Comparison of ENCODE assay signal across 12 cellular contexts in the genomic region with DNA sequence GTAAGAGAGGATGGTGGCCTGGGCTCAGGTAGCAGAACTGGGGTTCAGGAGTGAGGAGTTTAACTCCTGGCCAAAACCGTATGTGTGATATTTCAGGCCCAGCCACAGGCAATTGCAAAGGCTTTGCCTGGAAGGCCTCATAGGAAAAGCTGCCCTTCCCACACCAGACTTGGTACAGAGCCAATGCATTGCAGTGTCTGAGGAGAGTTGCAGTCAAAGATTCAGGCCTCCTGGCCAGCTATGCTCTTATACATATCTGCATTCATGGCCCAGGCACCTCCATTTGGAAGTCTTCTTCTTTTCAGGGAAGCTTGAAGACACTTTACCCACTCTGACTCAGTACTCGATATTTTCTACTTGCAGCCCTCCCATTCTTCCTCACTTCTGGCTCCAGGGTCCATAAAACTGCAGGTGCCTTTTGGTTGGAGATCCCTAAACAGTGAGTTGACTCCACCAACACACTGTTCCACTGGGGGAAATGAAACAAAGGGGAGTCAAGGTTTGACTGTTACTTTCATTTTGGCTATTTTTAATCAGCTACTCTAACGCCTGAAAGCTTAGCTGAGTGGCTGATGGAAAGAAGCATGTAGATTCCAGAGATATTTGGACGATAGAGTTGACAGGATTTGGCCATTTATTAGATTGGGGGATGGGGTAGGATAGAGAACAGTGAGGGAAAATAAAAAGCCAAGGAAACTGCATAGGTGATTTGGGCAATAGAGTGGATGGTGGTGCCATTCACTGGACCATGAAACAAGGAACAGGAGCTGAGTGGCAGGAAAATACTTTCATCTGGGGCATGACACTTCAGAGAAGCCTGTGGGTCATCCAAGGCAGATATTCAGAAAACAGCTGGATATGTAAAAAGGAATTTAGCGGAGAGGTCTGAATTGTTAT. TPM values are rescaled to one million over a fixed set of nuclear protein-coding genes. Genes with fewer than 3 reads are reported as not detected.
A peak's percentile ranks its signal among the peaks of the same experiment; 100 is the strongest.
DNase-seq lines count a peak whose midpoint lies in the region; ATAC-seq, FAIRE-seq and TF ChIP-seq lines count a peak whose summit lies in the region.
"Had no signal": no experiment of that assay in that cellular context is flagged by ENCODE, and none has a peak within 500 bp of the region (broad histone marks: within the 10 kb centered on the region; RNA-seq: fewer than 3 reads in every experiment).

No MANE protein-coding gene starts in this region.

- ATAC-seq in GM21619 (IDR thresholded peaks at IDR 0.05; ENCODE audit: unreplicated experiment) = peak; percentile 97
- peak; percentile 93 for ATAC-seq in HG03460 (IDR thresholded peaks at IDR 0.05; ENCODE audit: unreplicated experiment)
- peak; percentile 75 for ATAC-seq in lung (ENCODE audit: insufficient read depth, low FRiP score)

- FAIRE-seq in GM18507 (lab: Jason Lieb, UNC) = peak; percentile 92

- no peaks in the 10 kb centered on the region for H3K27me3 ChIP-seq in lung (ENCODE audit: control insufficient read depth, insufficient read depth)
- no peaks in the 10 kb centered on the region for H3K27me3 ChIP-seq in SJCRH30

- 55 to 72% methylated on average over 5 of the region's 5 CpGs for WGBS in lung, 2 donors

- TF ChIP-seq CTCF in lung (IDR thresholded peaks at IDR 0.05; ENCODE audit: control extremely low read depth, extremely low read depth) = no peak

- H3K36me3 ChIP-seq in lung (ENCODE audit: control insufficient read depth in 2 of 2, insufficient read depth in 2 of 2, low read length in 2 of 2) = no peaks in the 10 kb centered on the region
- no peaks in the 10 kb centered on the region for H3K36me3 ChIP-seq in SJCRH30

- peaks cover 3% of the 10 kb centered on the region in 2 donors for H3K4me1 ChIP-seq in lung (ENCODE audit: control insufficient read depth in 2 of 2, insufficient read depth in 2 of 2, low read length in 2 of 2)
- no peaks in the 10 kb centered on the region for H3K4me1 ChIP-seq in SJCRH30

- peak; percentile 36 for DNase-seq in GM18507 (ENCODE audit: extremely low spot score, insufficient read length, low read depth)
- no peak for DNase-seq in lung (ENCODE audit: low spot score)
- no peak for DNase-seq in NOMO-1 (lab: John Stamatoyannopoulos, UW; ENCODE audit: unreplicated experiment in 2 of 2)
- no peak for DNase-seq in SW480 (ENCODE audit: low spot score)
- no peak for DNase-seq in glomerular visceral epithelial cell (ENCODE audit: extremely low spot score)
- DNase-seq in SJCRH30 = no peak
- DNase-seq: NCI-H1105 treated with DMSO at 0.1 percent for 48 hours, posterior cingulate gyrus, substantia nigra had no signal

- H3K27ac ChIP-seq in lung (ENCODE audit: low read depth in 1 of 2, low read length in 1 of 2) (peak overlapping the region in 1 of 2 donors; percentile 14), SJCRH30 (no peak overlapping the region)
- H3K27ac ChIP-seq: epithelial cell of prostate had no signal

- H3K4me3 ChIP-seq in lung (no peak overlapping the region), SJCRH30 (no peak overlapping the region)

- H3K9me3 ChIP-seq in lung (ENCODE audit: control insufficient read depth in 2 of 2, insufficient read depth in 1 of 2, low read length in 1 of 2) (no peaks in the 10 kb centered on the region), SJCRH30 (replicated peaks) (no peaks in the 10 kb centered on the region)

RNA-seq across cellular contexts. Expression of a gene that starts 30.6 kb away (rescaled TPM):
- 100 to 1,000 TPM in 1 of 2 donors, 10 to 100 TPM in 1; 31.1 to 154 TPM for total RNA-seq in lung
- 10 to 100 TPM; 16.5 to 22.8 TPM for polyA plus RNA-seq in lung
- 0.05 and 0.10 TPM in 2 replicates for total RNA-seq in SJCRH30 (2014; rRNA removed; shearing (Covaris generic))

Comparison
In these comparisons a context has a peak if more than half of its experiments do, and no peak if none do; other contexts are left out.
1. RNA of a gene that starts 30.6 kb away (total RNA-seq): 31.1 to 154 TPM in lung; 0.05 to 0.10 TPM in SJCRH30; every median in the first group is over 10 times any median in the second.
2. Peak in every context shown above with its lines, with median percentiles within 50 percentile points of each other: ATAC-seq.